33 cellular contexts compared by ENCODE assay signal in genomic region chr17:70105641-70106040, GRCh38. TPM values are rescaled to one million over a fixed set of nuclear protein-coding genes. Genes with fewer than 3 reads are reported as not detected.
"Had no signal": no experiment of that assay in that cellular context is flagged by ENCODE, and none has a peak within 500 bp of the region (broad histone marks: within the 10 kb centered on the region; RNA-seq: fewer than 3 reads in every experiment).

No MANE protein-coding gene starts in this region.

- H3K27ac ChIP-seq: breast epithelium, esophagus squamous epithelium, left ventricle myocardium inferior, sigmoid colon, upper lobe of right lung had no signal

- H3K9me3 ChIP-seq: breast epithelium, esophagus squamous epithelium, left ventricle myocardium inferior, mucosa of descending colon, sigmoid colon, thyroid gland, upper lobe of right lung had no signal

- H3K36me3 Mint-ChIP-seq: activated CD4-positive, alpha-beta memory T cell treated with anti-CD3 and anti-CD28 coated beads for 36 hours; activated naive CD8-positive, alpha-beta T cell treated with anti-CD3 and anti-CD28 coated beads, Interleukin-2, amount 10 ng/mL, durations not matched to agents 7 days and 5 days; natural killer cell treated with Interleukin-12 subunit alpha and Interleukin-12 subunit beta and Interleukin-15 and Interleukin-18, amount 100 ng/mL, for 72 hours; stimulated activated effector memory CD8-positive, alpha-beta T cell treated with anti-CD3 and anti-CD28 coated beads, Interleukin-12 subunit alpha, Interleukin-12 subunit beta, amount 100 ng/mL, for 72 hours had no signal

- H3K27me3 ChIP-seq: breast epithelium, sigmoid colon, thyroid gland, upper lobe of right lung had no signal

- H3K4me1 Mint-ChIP-seq: activated naive CD8-positive, alpha-beta T cell treated with anti-CD3 and anti-CD28 coated beads, Interleukin-2, amount 10 ng/mL, durations not matched to agents 7 days and 5 days; stimulated activated effector memory CD8-positive, alpha-beta T cell treated with anti-CD3 and anti-CD28 coated beads, Interleukin-12 subunit alpha, Interleukin-12 subunit beta, amount 100 ng/mL, for 72 hours; stimulated activated naive CD8-positive, alpha-beta T cell treated with anti-CD3 and anti-CD28 coated beads, Interleukin-15, amount 100 ng/mL, for 72 hours had no signal

- H3K27me3 Mint-ChIP-seq: natural killer cell treated with Interleukin-12 subunit alpha and Interleukin-12 subunit beta and Interleukin-15 and Interleukin-18, amount 100 ng/mL, for 72 hours; progenitor cell of endocrine pancreas had no signal

- H3K36me3 ChIP-seq: breast epithelium, esophagus squamous epithelium, left ventricle myocardium inferior, sigmoid colon, upper lobe of right lung had no signal

- H3K4me3 ChIP-seq: breast epithelium, esophagus squamous epithelium, left ventricle myocardium inferior, mucosa of descending colon, sigmoid colon, thyroid gland, upper lobe of right lung had no signal

- ATAC-seq: mucosa of descending colon; natural killer cell treated with Interleukin-12 subunit alpha and Interleukin-12 subunit beta and Interleukin-15 and Interleukin-18, amount 100 ng/mL, for 72 hours; stimulated activated effector memory CD8-positive, alpha-beta T cell treated with anti-CD3 and anti-CD28 coated beads, Interleukin-12 subunit alpha, Interleukin-12 subunit beta, amount 100 ng/mL, for 72 hours; stimulated activated naive CD8-positive, alpha-beta T cell treated with anti-CD3 and anti-CD28 coated beads, Interleukin-15, amount 100 ng/mL, for 72 hours; T-helper 17 cell; upper lobe of right lung had no signal

- H3K4me1 ChIP-seq: breast epithelium, sigmoid colon, upper lobe of right lung had no signal

- H3K4me3 Mint-ChIP-seq: activated CD4-positive, alpha-beta memory T cell treated with anti-CD3 and anti-CD28 coated beads for 36 hours; activated CD4-positive, alpha-beta T cell treated with anti-CD3 and anti-CD28 coated beads, Interleukin-2, amount 10 ng/mL, durations not matched to agents 24 days and 14 days; activated naive CD4-positive, alpha-beta T cell treated with anti-CD3 and anti-CD28 coated beads for 36 hours; activated naive CD8-positive, alpha-beta T cell treated with anti-CD3 and anti-CD28 coated beads, Interleukin-2, amount 10 ng/mL, durations not matched to agents 7 days and 5 days; activated T-helper 1 cell treated with anti-CD3 and anti-CD28 coated beads, Interleukin-12 subunit alpha, Interleukin-12 subunit beta, Interleukin-2, Interleukin-4 antibody, amounts not matched to agents 30 ng/mL and 10 ng/mL and 1 ng/mL, durations not matched to agents 14 hours and 24 hours and 36 hours; natural killer cell treated with Interleukin-12 subunit alpha and Interleukin-12 subunit beta and Interleukin-15 and Interleukin-18, amount 100 ng/mL, for 72 hours; stimulated activated effector memory CD8-positive, alpha-beta T cell treated with anti-CD3 and anti-CD28 coated beads, Interleukin-12 subunit alpha, Interleukin-12 subunit beta, amount 100 ng/mL, for 72 hours; stimulated activated naive CD8-positive, alpha-beta T cell treated with anti-CD3 and anti-CD28 coated beads, Interleukin-15, amount 100 ng/mL, for 72 hours; T-helper 17 cell had no signal

- DNase-seq: activated CD4-positive, alpha-beta memory T cell treated with anti-CD3 and anti-CD28 coated beads for 36 hours; activated CD4-positive, alpha-beta T cell treated with anti-CD3 and anti-CD28 coated beads, Interleukin-2, amount 10 ng/mL, durations not matched to agents 24 days and 14 days; activated CD4-positive, CD25-positive, alpha-beta regulatory T cell treated with anti-CD3 and anti-CD28 coated beads, Interleukin-2, amount 50 U/mL, for 72 hours; activated CD8-positive, alpha-beta memory T cell treated with anti-CD3 and anti-CD28 coated beads, Interleukin-2, amount 50 U/mL, for 4 hours; activated effector memory CD4-positive, alpha-beta T cell treated with anti-CD3 and anti-CD28 coated beads, Interleukin-2, amount 50 U/mL, for 16 hours; activated naive CD4-positive, alpha-beta T cell treated with anti-CD3 and anti-CD28 coated beads for 36 hours; activated naive CD8-positive, alpha-beta T cell treated with anti-CD3 and anti-CD28 coated beads, Interleukin-2, amount 10 ng/mL, durations not matched to agents 7 days and 5 days; activated T-cell treated with anti-CD3 and anti-CD28 coated beads, Interleukin-2, amount 50 U/mL, for 1 hour; amniotic stem cell; central memory CD4-positive, alpha-beta T cell; esophagus squamous epithelium; foreskin melanocyte; left ventricle myocardium inferior; mucosa of descending colon; sigmoid colon; small intestine; stimulated activated CD4-positive, alpha-beta T cell treated with anti-CD3 and anti-CD28 coated beads, Interleukin-4, amount 100 ng/mL, for 24 hours; stimulated activated naive CD8-positive, alpha-beta T cell treated with anti-CD3 and anti-CD28 coated beads, Interleukin-15, amount 100 ng/mL, for 72 hours; substantia nigra; T-helper 17 cell; T1000; thyroid gland; upper lobe of right lung had no signal

- H3K9me3 Mint-ChIP-seq: activated CD4-positive, alpha-beta memory T cell treated with anti-CD3 and anti-CD28 coated beads for 36 hours; activated naive CD4-positive, alpha-beta T cell treated with anti-CD3 and anti-CD28 coated beads for 36 hours; activated naive CD8-positive, alpha-beta T cell treated with anti-CD3 and anti-CD28 coated beads, Interleukin-2, amount 10 ng/mL, durations not matched to agents 7 days and 5 days; activated T-helper 1 cell treated with anti-CD3 and anti-CD28 coated beads, Interleukin-12 subunit alpha, Interleukin-12 subunit beta, Interleukin-2, Interleukin-4 antibody, amounts not matched to agents 30 ng/mL and 10 ng/mL and 1 ng/mL, durations not matched to agents 14 hours and 24 hours and 36 hours; stimulated activated effector memory CD8-positive, alpha-beta T cell treated with anti-CD3 and anti-CD28 coated beads, Interleukin-12 subunit alpha, Interleukin-12 subunit beta, amount 100 ng/mL, for 72 hours; stimulated activated naive CD8-positive, alpha-beta T cell treated with anti-CD3 and anti-CD28 coated beads, Interleukin-15, amount 100 ng/mL, for 72 hours had no signal

- H3K27ac Mint-ChIP-seq: activated CD4-positive, alpha-beta memory T cell treated with anti-CD3 and anti-CD28 coated beads for 36 hours; activated CD4-positive, alpha-beta T cell treated with anti-CD3 and anti-CD28 coated beads, Interleukin-2, amount 10 ng/mL, durations not matched to agents 24 days and 14 days; activated naive CD4-positive, alpha-beta T cell treated with anti-CD3 and anti-CD28 coated beads for 36 hours; activated naive CD8-positive, alpha-beta T cell treated with anti-CD3 and anti-CD28 coated beads, Interleukin-2, amount 10 ng/mL, durations not matched to agents 7 days and 5 days; activated T-helper 1 cell treated with anti-CD3 and anti-CD28 coated beads, Interleukin-12 subunit alpha, Interleukin-12 subunit beta, Interleukin-2, Interleukin-4 antibody, amounts not matched to agents 30 ng/mL and 10 ng/mL and 1 ng/mL, durations not matched to agents 14 hours and 24 hours and 36 hours; natural killer cell treated with Interleukin-12 subunit alpha and Interleukin-12 subunit beta and Interleukin-15 and Interleukin-18, amount 100 ng/mL, for 72 hours; progenitor cell of endocrine pancreas; stimulated activated effector memory CD8-positive, alpha-beta T cell treated with anti-CD3 and anti-CD28 coated beads, Interleukin-12 subunit alpha, Interleukin-12 subunit beta, amount 100 ng/mL, for 72 hours; stimulated activated naive CD8-positive, alpha-beta T cell treated with anti-CD3 and anti-CD28 coated beads, Interleukin-15, amount 100 ng/mL, for 72 hours; T-helper 17 cell had no signal

RNA-seq across cellular contexts. Expression of gene KCNJ16, which starts 30.6 kb away (rescaled TPM):
- total RNA-seq: activated CD4-positive, alpha-beta memory T cell treated with anti-CD3 and anti-CD28 coated beads for 36 hours; activated CD4-positive, alpha-beta T cell treated with anti-CD3 and anti-CD28 coated beads, Interleukin-2, amount 10 ng/mL, durations not matched to agents 24 days and 14 days; activated CD8-positive, alpha-beta memory T cell treated with anti-CD3 and anti-CD28 coated beads for 36 hours; activated naive CD4-positive, alpha-beta T cell treated with anti-CD3 and anti-CD28 coated beads for 36 hours; activated naive CD8-positive, alpha-beta T cell treated with anti-CD3 and anti-CD28 coated beads, Interleukin-2, amount 10 ng/mL, durations not matched to agents 7 days and 5 days; activated T-helper 1 cell treated with anti-CD3 and anti-CD28 coated beads, Interleukin-12 subunit alpha, Interleukin-12 subunit beta, Interleukin-2, Interleukin-4 antibody, amounts not matched to agents 30 ng/mL and 10 ng/mL and 1 ng/mL, durations not matched to agents 14 hours and 24 hours and 36 hours; left ventricle myocardium inferior; lung microvascular endothelial cell; mesenteric fat pad; myocyte; natural killer cell treated with Interleukin-12 subunit alpha and Interleukin-12 subunit beta and Interleukin-15 and Interleukin-18, amount 100 ng/mL, for 72 hours; osteoblast; T-helper 17 cell had no signal
